In genomic region chr19:16382775-16383543, GRCh38 we compare ENCODE assay signal across 8 cellular contexts. TPM values are rescaled to one million over a fixed set of nuclear protein-coding genes. Genes with fewer than 3 reads are reported as not detected.
DNase-seq lines count a peak whose midpoint lies in the region; ATAC-seq and TF ChIP-seq lines count a peak whose summit lies in the region.

No MANE protein-coding gene starts in this region.

- H3K27me3 ChIP-seq in CD4-positive, alpha-beta T cell (ENCODE audit: control insufficient read depth, insufficient read depth, low read length): no peaks in the 10 kb centered on the region

- ATAC-seq in CD4-positive, alpha-beta T cell (ENCODE audit: poor library complexity): peak; percentile 81
- ATAC-seq in HG03280 (IDR thresholded peaks at IDR 0.05; ENCODE audit: unreplicated experiment) (peak; percentile 43), GM18861 (IDR thresholded peaks at IDR 0.05; ENCODE audit: unreplicated experiment) (no peak)

- intact Hi-C loops in CD4-positive, alpha-beta T cell (cut with DNase I, micrococcal nuclease): loop anchor here (1.0 to 2.0 kb wide), 8 partner anchors 11 to 198 kb away; partner anchors contain the start of gene FAM32A (in 1 of the 2)
- intact Hi-C loops in activated T-helper 2 cell treated with anti-CD3 and anti-CD28 coated beads, Interferon-gamma antibody, Interleukin-2, Interleukin-4, amounts not matched to agents 10 μg/mL and 5 μg/mL and 100 μg/mL, durations not matched to agents 14 hours and 24 hours and 36 hours (cut with micrococcal nuclease): loop anchor here (1.0 to 10.0 kb wide), 2 partner anchors 136 to 338 kb away; no protein-coding TSS in a partner anchor

- H3K9me3 Mint-ChIP-seq in CD4-positive, alpha-beta T cell: no peaks in the 10 kb centered on the region
- H3K9me3 Mint-ChIP-seq in activated T-helper 2 cell treated with anti-CD3 and anti-CD28 coated beads, Interferon-gamma antibody, Interleukin-2, Interleukin-4, amounts not matched to agents 10 μg/mL and 5 μg/mL and 100 μg/mL, durations not matched to agents 14 hours and 24 hours and 36 hours: no peaks in the 10 kb centered on the region
- no peaks in the 10 kb centered on the region for H3K9me3 Mint-ChIP-seq in nephron

- POLR2A ChIA-PET in CD4-positive, alpha-beta T cell (lab: Charles Lee): interaction anchor here (0.6 to 32.3 kb wide), 19 partner anchors 13 to 277 kb away, joined by 3 to 3819 read pairs (median 5); partner anchors contain the start of genes FAM32A, KLF2 and SMIM7

- H3K4me3 Mint-ChIP-seq in CD4-positive, alpha-beta T cell: peak overlapping the region; percentile 76
- no peak overlapping the region for H3K4me3 Mint-ChIP-seq in activated T-helper 2 cell treated with anti-CD3 and anti-CD28 coated beads, Interferon-gamma antibody, Interleukin-2, Interleukin-4, amounts not matched to agents 10 μg/mL and 5 μg/mL and 100 μg/mL, durations not matched to agents 14 hours and 24 hours and 36 hours (ENCODE audit: low read depth)
- no peak overlapping the region for H3K4me3 Mint-ChIP-seq in nephron

- peaks cover 62% of the 10 kb centered on the region for H3K4me1 Mint-ChIP-seq in CD4-positive, alpha-beta T cell (ENCODE audit: low read depth)
- H3K4me1 Mint-ChIP-seq in activated T-helper 2 cell treated with anti-CD3 and anti-CD28 coated beads, Interferon-gamma antibody, Interleukin-2, Interleukin-4, amounts not matched to agents 10 μg/mL and 5 μg/mL and 100 μg/mL, durations not matched to agents 14 hours and 24 hours and 36 hours (ENCODE audit: low read depth): peaks cover 30% of the 10 kb centered on the region
- H3K4me1 Mint-ChIP-seq in nephron: peaks cover 16% of the 10 kb centered on the region

- peaks cover 50% of the 10 kb centered on the region for H3K36me3 Mint-ChIP-seq in CD4-positive, alpha-beta T cell (ENCODE audit: low read depth)
- H3K36me3 Mint-ChIP-seq in activated T-helper 2 cell treated with anti-CD3 and anti-CD28 coated beads, Interferon-gamma antibody, Interleukin-2, Interleukin-4, amounts not matched to agents 10 μg/mL and 5 μg/mL and 100 μg/mL, durations not matched to agents 14 hours and 24 hours and 36 hours (ENCODE audit: low read depth): peaks cover 53% of the 10 kb centered on the region
- H3K36me3 Mint-ChIP-seq in nephron (ENCODE audit: low read depth): peaks cover 18% of the 10 kb centered on the region

- peak; percentile 92 for TF ChIP-seq CTCF in CD4-positive, alpha-beta T cell (IDR thresholded peaks at IDR 0.05)
- TF ChIP-seq CTCF in fibroblast of the aortic adventitia (IDR thresholded peaks at IDR 0.05; ENCODE audit: insufficient read depth, low read length): peak; percentile 81
- peak; percentile 80 to 83 (median 82) for TF ChIP-seq CTCF in nephron (IDR thresholded peaks at IDR 0.05; ENCODE audit: unreplicated experiment in 3 of 3)

- H3K27me3 Mint-ChIP-seq in CD4-positive, alpha-beta T cell: no peaks in the 10 kb centered on the region
- H3K27me3 Mint-ChIP-seq in activated T-helper 2 cell treated with anti-CD3 and anti-CD28 coated beads, Interferon-gamma antibody, Interleukin-2, Interleukin-4, amounts not matched to agents 10 μg/mL and 5 μg/mL and 100 μg/mL, durations not matched to agents 14 hours and 24 hours and 36 hours (ENCODE audit: low read depth): no peaks in the 10 kb centered on the region
- no peaks in the 10 kb centered on the region for H3K27me3 Mint-ChIP-seq in nephron (ENCODE audit: low read depth)

- H3K4me3 ChIP-seq in fibroblast of the aortic adventitia (ENCODE audit: low read depth, low read length): no peak overlapping the region

- CTCF ChIA-PET in CD4-positive, alpha-beta T cell (lab: Charles Lee): interaction anchor here (0.7 to 5.2 kb wide), 23 partner anchors 11 to 1257 kb away, joined by 3 to 68 read pairs (median 5); partner anchors contain the start of gene KLF2

- DNase-seq in CD4-positive, alpha-beta T cell: peak; percentile 69 to 86 (median 80)
- DNase-seq in RPMI7951 (ENCODE audit: low read depth): peak; percentile 82
- peak; percentile 63 for DNase-seq in activated T-helper 2 cell treated with anti-CD3 and anti-CD28 coated beads, Interferon-gamma antibody, Interleukin-2, Interleukin-4, amounts not matched to agents 10 μg/mL and 5 μg/mL and 100 μg/mL, durations not matched to agents 14 hours and 24 hours and 36 hours (ENCODE audit: low spot score)
- DNase-seq in fibroblast of the aortic adventitia (ENCODE audit: low read depth): peak; percentile 92
- DNase-seq in stimulated activated naive CD4-positive, alpha-beta T cell treated with Interleukin-2 at 50 U/mL for 16 hours (lab: John Stamatoyannopoulos, UW): peak; percentile 61

- H3K9me3 ChIP-seq in CD4-positive, alpha-beta T cell (ENCODE audit: control insufficient read depth, low read length): no peaks in the 10 kb centered on the region

- peak overlapping the region; percentile 67 for H3K27ac ChIP-seq in CD4-positive, alpha-beta T cell (ENCODE audit: low read depth, low read length)

- no peak overlapping the region for H3K27ac Mint-ChIP-seq in CD4-positive, alpha-beta T cell
- H3K27ac Mint-ChIP-seq in activated T-helper 2 cell treated with anti-CD3 and anti-CD28 coated beads, Interferon-gamma antibody, Interleukin-2, Interleukin-4, amounts not matched to agents 10 μg/mL and 5 μg/mL and 100 μg/mL, durations not matched to agents 14 hours and 24 hours and 36 hours: no peak overlapping the region
- H3K27ac Mint-ChIP-seq in nephron: peak overlapping the region in 2 of 3 experiments; percentile 51 to 66

RNA-seq across cellular contexts. Expression of gene KLF2, which starts 58.3 kb away (rescaled TPM):
- 1,000 to 10,000 TPM; 1,201 to 1,291 TPM for total RNA-seq in CD4-positive, alpha-beta T cell
- total RNA-seq in RPMI7951 (2014; rRNA removed; shearing (Covaris generic)): 2.8 and 3.0 TPM in 2 replicates
- 2.4 and 2.7 TPM in 2 replicates for total RNA-seq in activated T-helper 2 cell treated with anti-CD3 and anti-CD28 coated beads, Interferon-gamma antibody, Interleukin-2, Interleukin-4, amounts not matched to agents 10 μg/mL and 5 μg/mL and 100 μg/mL, durations not matched to agents 14 hours and 24 hours and 36 hours
- 2.2 and 5.7 TPM in 2 replicates for total RNA-seq in fibroblast of the aortic adventitia (ENCODE audit: low replicate concordance)

Comparison
In these comparisons a context has a peak if more than half of its experiments do, and no peak if none do; other contexts are left out.
1. H3K27ac Mint-ChIP-seq: peak in nephron (2 of 3); none in CD4-positive, alpha-beta T cell (single experiment) and activated T-helper 2 cell treated with anti-CD3 and anti-CD28 coated beads, Interferon-gamma antibody, Interleukin-2, Interleukin-4, amounts not matched to agents 10 μg/mL and 5 μg/mL and 100 μg/mL, durations not matched to agents 14 hours and 24 hours and 36 hours (single experiment).
2. RNA of gene KLF2, which starts 58.3 kb away (total RNA-seq): 1,201 to 1,291 TPM in CD4-positive, alpha-beta T cell; 2.8 to 3.0 TPM in RPMI7951, 2.4 to 2.7 TPM in activated T-helper 2 cell treated with anti-CD3 and anti-CD28 coated beads, Interferon-gamma antibody, Interleukin-2, Interleukin-4, amounts not matched to agents 10 μg/mL and 5 μg/mL and 100 μg/mL, durations not matched to agents 14 hours and 24 hours and 36 hours and 2.2 to 5.7 TPM in fibroblast of the aortic adventitia; every median in the first group is over 100 times any median in the second.
3. Peak in every context shown above with its lines, with median percentiles within 50 percentile points of each other: DNase-seq and CTCF ChIP-seq.